ENCODE assay signal across 1 cellular context in the genomic region with DNA sequence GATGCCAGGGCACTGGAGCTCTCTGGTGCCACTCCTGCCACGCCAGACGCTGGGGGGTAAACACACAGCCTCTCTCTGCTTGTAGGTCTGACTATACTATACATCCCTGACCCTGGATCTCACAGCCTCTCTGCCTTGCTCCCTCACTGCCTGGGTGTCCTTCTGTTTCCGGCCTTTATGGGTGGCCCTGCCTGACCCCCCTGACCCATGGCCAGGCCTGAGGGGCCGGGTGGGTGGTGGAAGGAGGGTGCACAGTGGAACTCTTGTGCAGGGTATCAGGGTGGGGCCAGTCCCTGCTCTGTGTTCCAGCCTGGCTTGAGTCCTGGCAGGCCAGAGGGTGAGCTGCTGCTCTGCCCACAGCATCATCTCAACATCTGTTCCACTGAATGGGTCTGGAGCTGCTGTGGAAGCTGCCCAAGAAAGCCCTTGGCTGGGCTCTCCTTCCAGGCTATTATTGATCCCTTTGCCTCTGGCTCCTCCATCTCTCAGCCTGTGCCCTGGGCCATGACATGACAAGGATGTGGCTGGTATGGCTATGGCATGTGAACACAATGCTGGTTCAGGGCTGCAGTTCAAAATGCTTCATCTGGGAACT.
TF ChIP-seq lines count a peak whose summit lies in the region.

No MANE protein-coding gene starts in this region.

TF ChIP-seq in H1, 55 proteins besides CTCF, POLR2A, EP300 and RAD21:
- TF ChIP-seq POU5F1 (IDR thresholded peaks at IDR 0.05; ENCODE audit: low read depth, low read length) (no peak), SUZ12 (IDR thresholded peaks at IDR 0.05; ENCODE audit: low read length) (no peak), GTF2F1 (IDR thresholded peaks at IDR 0.05; ENCODE audit: borderline replicate concordance, low read depth, low read length) (no peak), ASH2L (IDR thresholded peaks at IDR 0.05; ENCODE audit: low read length) (no peak), HDAC6 (IDR thresholded peaks at IDR 0.05; ENCODE audit: low read depth, low read length) (no peak)
- TF ChIP-seq, protein P1, sequence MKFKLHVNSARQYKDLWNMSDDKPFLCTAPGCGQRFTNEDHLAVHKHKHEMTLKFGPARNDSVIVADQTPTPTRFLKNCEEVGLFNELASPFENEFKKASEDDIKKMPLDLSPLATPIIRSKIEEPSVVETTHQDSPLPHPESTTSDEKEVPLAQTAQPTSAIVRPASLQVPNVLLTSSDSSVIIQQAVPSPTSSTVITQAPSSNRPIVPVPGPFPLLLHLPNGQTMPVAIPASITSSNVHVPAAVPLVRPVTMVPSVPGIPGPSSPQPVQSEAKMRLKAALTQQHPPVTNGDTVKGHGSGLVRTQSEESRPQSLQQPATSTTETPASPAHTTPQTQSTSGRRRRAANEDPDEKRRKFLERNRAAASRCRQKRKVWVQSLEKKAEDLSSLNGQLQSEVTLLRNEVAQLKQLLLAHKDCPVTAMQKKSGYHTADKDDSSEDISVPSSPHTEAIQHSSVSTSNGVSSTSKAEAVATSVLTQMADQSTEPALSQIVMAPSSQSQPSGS (IDR thresholded peaks at IDR 0.05; ENCODE audit: low read length): no peak
